ENCODE assay signal across 16 cellular contexts in genomic region chr9:137075275-137075775, GRCh38. TPM values are rescaled to one million over a fixed set of nuclear protein-coding genes. Genes with fewer than 3 reads are reported as not detected.
DNase-seq lines count a peak whose midpoint lies in the region; ATAC-seq and TF ChIP-seq lines count a peak whose summit lies in the region.
"Had no signal": no experiment of that assay in that cellular context is flagged by ENCODE, and none has a peak within 500 bp of the region (broad histone marks: within the 10 kb centered on the region; RNA-seq: fewer than 3 reads in every experiment).

No MANE protein-coding gene starts in this region.

- TF ChIP-seq CTCF in WTC11 (IDR thresholded peaks at IDR 0.05), result no peak

- H3K27ac ChIP-seq in BLaER1, result peak overlapping the region; percentile 58
- H3K27ac ChIP-seq in HUES64 (ENCODE audit: low read depth, low read length), result peak overlapping the region; percentile 55; the same call in 1 of the 2 replicates
- H3K27ac ChIP-seq: colonic mucosa, gastroesophageal sphincter had no signal

- H3K4me2 ChIP-seq in BLaER1, result peak overlapping the region; percentile 82

- H3K4me1 Mint-ChIP-seq in WTC11, result peaks cover 24% of the 10 kb centered on the region

- 75% methylated on average over 11 of the region's 12 CpGs for WGBS in HUES64

- no peak overlapping the region for H3K4me3 ChIP-seq in BLaER1
- no peak overlapping the region for H3K4me3 ChIP-seq in HUES64 (ENCODE audit: low read length)
- H3K4me3 ChIP-seq: colonic mucosa, gastroesophageal sphincter had no signal

- H3K4me1 ChIP-seq in BLaER1 (peaks cover 69% of the 10 kb centered on the region), HUES64 (ENCODE audit: insufficient read depth, low read length) (peaks cover 12% of the 10 kb centered on the region; the same call in 1 of the 2 replicates)

- H3K27ac Mint-ChIP-seq in WTC11, result peak overlapping the region; percentile 86
- H3K27ac Mint-ChIP-seq: activated CD4-positive, alpha-beta T cell treated with anti-CD3 and anti-CD28 coated beads, Interleukin-2, amount 10 ng/mL, durations not matched to agents 24 days and 14 days; T-helper 2 cell treated with Interferon-gamma antibody and Interleukin-4, amounts not matched to agents 5 μg/mL and 100 μg/mL, for 36 hours had no signal

- CTCF ChIA-PET in WTC11 (lab: Charles Lee), result interaction anchor here (0.5 to 3.8 kb wide), 6 partner anchors 11 to 261 kb away, joined by 3 to 23 read pairs (median 6); partner anchors contain the start of gene NPDC1

- peaks cover 36% of the 10 kb centered on the region for H3K27me3 Mint-ChIP-seq in WTC11 (ENCODE audit: low read depth)
- H3K27me3 Mint-ChIP-seq: activated CD4-positive, alpha-beta T cell treated with anti-CD3 and anti-CD28 coated beads, Interleukin-2, amount 10 ng/mL, durations not matched to agents 24 days and 14 days had no signal

- no peaks in the 10 kb centered on the region for H3K36me3 Mint-ChIP-seq in WTC11

- POLR2A ChIA-PET in WTC11 (lab: Charles Lee), result no interaction called here

- H3K36me3 ChIP-seq in BLaER1 (peaks cover 16% of the 10 kb centered on the region), HUES64 (ENCODE audit: insufficient read depth, low read length) (no peaks in the 10 kb centered on the region)
- H3K36me3 ChIP-seq: colonic mucosa had no signal

- intact Hi-C loops in left ventricle myocardium superior (cut with micrococcal nuclease), result no loop called here
- intact Hi-C loops in Right ventricle myocardium superior (cut with DNase I), result no loop called here

- H3K9me3 Mint-ChIP-seq in WTC11, result no peaks in the 10 kb centered on the region
- H3K9me3 Mint-ChIP-seq: activated CD4-positive, alpha-beta T cell treated with anti-CD3 and anti-CD28 coated beads, Interleukin-2, amount 10 ng/mL, durations not matched to agents 24 days and 14 days; T-helper 2 cell treated with Interferon-gamma antibody and Interleukin-4, amounts not matched to agents 5 μg/mL and 100 μg/mL, for 36 hours had no signal

- H4K20me1 ChIP-seq in BLaER1, result peaks cover 23% of the 10 kb centered on the region

- ATAC-seq in WTC11 (no peak), left ventricle myocardium superior (no peak), HG03039 (IDR thresholded peaks at IDR 0.05; ENCODE audit: unreplicated experiment) (no peak), Right ventricle myocardium superior (ENCODE audit: poor library complexity) (no peak)
- ATAC-seq: gastroesophageal sphincter, right cardiac atrium had no signal

- H3K9me3 ChIP-seq in BLaER1 (no peaks in the 10 kb centered on the region), HUES64 (ENCODE audit: insufficient read depth, low read depth, low read length) (no peaks in the 10 kb centered on the region)
- H3K9me3 ChIP-seq: Caco-2, colonic mucosa, gastroesophageal sphincter had no signal

- H3K4me3 Mint-ChIP-seq in WTC11, result peak overlapping the region; percentile 24; the same call in 1 of the 2 replicates
- H3K4me3 Mint-ChIP-seq: activated CD4-positive, alpha-beta T cell treated with anti-CD3 and anti-CD28 coated beads, Interleukin-2, amount 10 ng/mL, durations not matched to agents 24 days and 14 days had no signal

- H3K27me3 ChIP-seq in BLaER1 (no peaks in the 10 kb centered on the region), HUES64 (ENCODE audit: insufficient read depth, low read length) (peaks cover 43% of the 10 kb centered on the region)
- H3K27me3 ChIP-seq: colonic mucosa had no signal

- DNase-seq in WTC11 (ENCODE audit: low spot score) (no peak), left ventricle myocardium superior (no peak), Right ventricle myocardium superior (no peak)
- DNase-seq: activated CD4-positive, alpha-beta T cell treated with anti-CD3 and anti-CD28 coated beads, Interleukin-2, amount 10 ng/mL, durations not matched to agents 24 days and 14 days; activated naive CD4-positive, alpha-beta T cell treated with Interleukin-2 at 50 U/mL for 16 hours; activated T-cell treated with anti-CD3 and anti-CD28 coated beads for 4 hours; NCI-H446 had no signal

- H3K9ac ChIP-seq in BLaER1 (no peak overlapping the region), HUES64 (ENCODE audit: low read depth, low read length) (peak overlapping the region; percentile 53; the same call in 1 of the 2 replicates)

TF ChIP-seq in WTC11, 78 proteins besides CTCF, POLR2A, EP300 and RAD21:
- TF ChIP-seq ESRRA (CRISPR knock-in tag; IDR thresholded peaks at IDR 0.05; ENCODE audit: borderline replicate concordance) (peak; percentile 79; the same call in 1 of the 2 replicates), JUN (CRISPR knock-in tag; IDR thresholded peaks at IDR 0.05) (no peak)
TF ChIP-seq in WTC11: peak in this region for 1.

RNA-seq across cellular contexts. Expression of gene UAP1L1, which starts 2.0 kb away (rescaled TPM):
- polyA plus RNA-seq in HUES64 (2013, experiment 1 of 2), result 1.6 TPM
- 2.9 TPM for polyA plus RNA-seq in HUES64 (2013, experiment 2 of 2)
- total RNA-seq in WTC11 (2021) (12.1 to 17.7 TPM (median 14.3 TPM) in 3 replicates), left ventricle myocardium superior (12.6 TPM), Right ventricle myocardium superior (11.3 TPM)

RNA-seq across cellular contexts. Expression of gene SAPCD2, which starts 5.0 kb away (rescaled TPM):
- polyA plus RNA-seq in HUES64 (2013, experiment 1 of 2), result 14.1 TPM
- polyA plus RNA-seq in HUES64 (2013, experiment 2 of 2), result 18.4 TPM
- 52.0 to 67.0 TPM (median 53.6 TPM) in 3 replicates for total RNA-seq in WTC11 (2021)
- total RNA-seq in left ventricle myocardium superior, result 0.12 TPM
- total RNA-seq in Right ventricle myocardium superior, result 0.22 TPM

RNA-seq across cellular contexts. Expression of gene MAN1B1, which starts 11.5 kb away (rescaled TPM):
- polyA plus RNA-seq in HUES64 (2013, experiment 1 of 2), result 21.0 TPM
- polyA plus RNA-seq in HUES64 (2013, experiment 2 of 2), result 24.5 TPM
- total RNA-seq in WTC11 (2021), result 44.9 to 57.1 TPM (median 47.1 TPM) in 3 replicates
- total RNA-seq in left ventricle myocardium superior, result 21.4 TPM
- total RNA-seq in Right ventricle myocardium superior, result 20.3 TPM

RNA-seq across cellular contexts. Expression of gene ENTPD2, which starts 21.5 kb away (rescaled TPM):
- polyA plus RNA-seq in HUES64 (2013, experiment 1 of 2), result 0.30 TPM
- 0.70 TPM for polyA plus RNA-seq in HUES64 (2013, experiment 2 of 2)
- total RNA-seq in WTC11 (2021) (8.3 to 9.6 TPM (median 9.2 TPM) in 3 replicates), left ventricle myocardium superior (2.1 TPM), Right ventricle myocardium superior (1.9 TPM)
- total RNA-seq: activated CD4-positive, alpha-beta T cell treated with anti-CD3 and anti-CD28 coated beads, Interleukin-2, amount 10 ng/mL, durations not matched to agents 24 days and 14 days; endothelial cell of umbilical vein had no signal
- polyA plus RNA-seq: endothelial cell of umbilical vein had no signal

RNA-seq across cellular contexts. Expression of gene NPDC1, which starts 29.3 kb away (rescaled TPM):
- polyA plus RNA-seq in HUES64 (2013, experiment 1 of 2), result 16.3 TPM
- 17.0 TPM for polyA plus RNA-seq in HUES64 (2013, experiment 2 of 2)
- total RNA-seq in WTC11 (2021), result 64.3 to 68.8 TPM (median 64.5 TPM) in 3 replicates
- 59.0 TPM for total RNA-seq in left ventricle myocardium superior
- 59.1 TPM for total RNA-seq in Right ventricle myocardium superior

Comparison
In these comparisons a context has a peak if more than half of its experiments do, and no peak if none do; other contexts are left out.
1. RNA of gene SAPCD2, which starts 5.0 kb away (total RNA-seq): 52.0 to 67.0 TPM in WTC11; 0.22 TPM in Right ventricle myocardium superior (single experiment) and 0.12 TPM in left ventricle myocardium superior (single experiment); every median in the first group is over 10 times any median in the second.